ENCODE assay signal across 8 cellular contexts in the genomic region with DNA sequence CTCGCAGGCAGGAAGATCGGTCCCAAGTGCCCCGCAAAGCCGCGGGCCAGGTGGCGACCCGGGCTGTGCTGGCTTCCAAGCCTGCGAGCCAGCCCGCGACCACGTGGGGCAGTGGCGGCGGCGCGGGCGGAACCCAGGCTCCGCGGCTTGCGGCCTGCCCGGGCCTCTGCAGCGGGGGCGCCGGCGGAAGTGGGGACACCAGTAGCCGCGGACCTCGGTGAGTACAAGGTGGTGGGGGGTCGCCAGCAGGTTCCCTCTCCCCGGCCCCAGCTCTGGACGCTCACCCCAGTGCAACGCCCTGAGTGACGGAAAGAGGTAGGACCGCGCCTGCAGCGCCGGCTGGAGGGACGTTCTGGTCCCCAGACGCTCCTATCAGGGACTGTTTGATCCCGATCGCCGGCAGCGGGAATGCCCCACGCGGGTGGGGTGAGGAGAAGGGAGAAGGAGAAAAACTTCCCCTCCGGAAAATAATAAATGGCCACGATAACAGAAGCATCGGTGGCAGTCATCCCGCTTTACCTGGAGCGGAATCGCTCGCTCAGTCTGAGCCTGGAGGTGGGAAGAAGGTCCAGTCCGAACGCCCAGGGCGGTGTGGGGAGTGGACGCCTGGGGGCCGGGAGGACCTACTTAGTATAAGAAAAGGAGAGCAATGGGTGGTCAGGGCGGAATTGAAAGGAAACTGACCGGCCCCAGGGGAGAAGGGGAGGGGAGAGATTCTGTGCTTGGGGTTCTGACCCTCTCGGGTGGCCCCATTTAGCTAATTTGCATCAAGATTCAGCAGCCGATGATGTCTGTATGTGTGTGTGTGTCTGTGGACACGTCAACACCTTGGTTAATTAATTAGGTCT. TPM values are rescaled to one million over a fixed set of nuclear protein-coding genes. Genes with fewer than 3 reads are reported as not detected.
DNase-seq lines count a peak whose midpoint lies in the region; ATAC-seq and TF ChIP-seq lines count a peak whose summit lies in the region.

A gene with protein sequence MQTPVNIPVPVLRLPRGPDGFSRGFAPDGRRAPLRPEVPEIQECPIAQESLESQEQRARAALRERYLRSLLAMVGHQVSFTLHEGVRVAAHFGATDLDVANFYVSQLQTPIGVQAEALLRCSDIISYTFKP (plus strand): TSS at position 198 of the 848 bp plus-strand sequence. CDS start 10,855 bp downstream, outside the sequence.

- WGBS in adipose tissue, 3 donors: 0 to 1% (median 0%) methylated on average over 60 to 61 of the region's 61 CpGs
- WGBS in psoas muscle, 3 donors: 0 to 1% (median 0%) methylated on average over 51 to 61 of the region's 61 CpGs

- H3K4me3 ChIP-seq in AG04450 (ENCODE audit: low read depth, low read length): peak within 1 kb of the TSS; percentile 98
- H3K4me3 ChIP-seq in left ventricle myocardium inferior: peak within 1 kb of the TSS; percentile 96
- H3K4me3 ChIP-seq in psoas muscle: peak within 1 kb of the TSS; percentile 100

- no peaks in the 10 kb centered on the region for H3K27me3 Mint-ChIP-seq in T-helper 1 cell treated with Interleukin-12 subunit alpha and Interleukin-12 subunit beta and Interleukin-4 antibody, amounts not matched to agents 30 μg/mL and 1 μg/mL, for 36 hours (ENCODE audit: low read depth)

- peak within 1 kb of the TSS; percentile 99 for H3K4me3 Mint-ChIP-seq in T-helper 1 cell treated with Interleukin-12 subunit alpha and Interleukin-12 subunit beta and Interleukin-4 antibody, amounts not matched to agents 30 μg/mL and 1 μg/mL, for 36 hours

- peak; percentile 91 to 92 (median 92) for ATAC-seq in psoas muscle

- no peak for DNase-seq in AG04450 (ENCODE audit: low read depth, low spot score)
- peak; percentile 77 for DNase-seq in GM19238 (ENCODE audit: insufficient read length, low spot score)
- DNase-seq in NCI-H1092 (lab: John Stamatoyannopoulos, UW): peak; percentile 18
- DNase-seq in left ventricle myocardium inferior: peak; percentile 77
- peak; percentile 84 to 89 for DNase-seq in psoas muscle
- peak; percentile 71 for DNase-seq in ureter (ENCODE audit: low spot score)

- H3K4me1 Mint-ChIP-seq in T-helper 1 cell treated with Interleukin-12 subunit alpha and Interleukin-12 subunit beta and Interleukin-4 antibody, amounts not matched to agents 30 μg/mL and 1 μg/mL, for 36 hours (ENCODE audit: low read depth): peaks cover 29% of the 10 kb centered on the region

- H3K9me3 Mint-ChIP-seq in T-helper 1 cell treated with Interleukin-12 subunit alpha and Interleukin-12 subunit beta and Interleukin-4 antibody, amounts not matched to agents 30 μg/mL and 1 μg/mL, for 36 hours: no peaks in the 10 kb centered on the region

- H3K27ac ChIP-seq in AG04450 (ENCODE audit: low read depth, low read length): peak within 1 kb of the TSS; percentile 52
- no peak within 1 kb of the TSS for H3K27ac ChIP-seq in adipose tissue (ENCODE audit: low read depth, low read length)
- H3K27ac ChIP-seq in left ventricle myocardium inferior (replicated peaks): peak within 1 kb of the TSS; percentile 85
- H3K27ac ChIP-seq in psoas muscle: peak within 1 kb of the TSS; percentile 90

- H3K9me3 ChIP-seq in AG04450 (ENCODE audit: control insufficient read depth, insufficient read depth, low read length): no peaks in the 10 kb centered on the region
- H3K9me3 ChIP-seq in left ventricle myocardium inferior (replicated peaks): no peaks in the 10 kb centered on the region
- H3K9me3 ChIP-seq in psoas muscle: no peaks in the 10 kb centered on the region

- TF ChIP-seq CTCF in AG04450 (IDR thresholded peaks at IDR 0.05; ENCODE audit: low read depth, low read length) (no peak), left ventricle myocardium inferior (IDR thresholded peaks at IDR 0.05; ENCODE audit: borderline replicate concordance) (peak; percentile 36), psoas muscle (IDR thresholded peaks at IDR 0.05) (no peak)

- CTCF ChIA-PET in AG04450 (lab: Charles Lee): interaction anchor here (0.7 to 1.3 kb wide), 2 partner anchors 13 to 62 kb away, joined by 3 read pairs; no protein-coding TSS in a partner anchor

- peaks cover 16% of the 10 kb centered on the region for H3K36me3 Mint-ChIP-seq in T-helper 1 cell treated with Interleukin-12 subunit alpha and Interleukin-12 subunit beta and Interleukin-4 antibody, amounts not matched to agents 30 μg/mL and 1 μg/mL, for 36 hours (ENCODE audit: low read depth)

- H3K27me3 ChIP-seq in AG04450 (ENCODE audit: control insufficient read depth, insufficient read depth, low read length) (no peaks in the 10 kb centered on the region), left ventricle myocardium inferior (ENCODE audit: low read depth) (no peaks in the 10 kb centered on the region), psoas muscle (ENCODE audit: insufficient read depth in 3 of 3, low read length in 2 of 3) (no peaks in the 10 kb centered on the region)

- POLR2A ChIA-PET in AG04450 (lab: Yijun Ruan, JAX): interaction anchor here (0.5 to 1.1 kb wide), 7 partner anchors 11 to 150 kb away, joined by 3 to 8 read pairs (median 4); partner anchors contain the start of genes CLASRP and PPP1R37

- H3K36me3 ChIP-seq in left ventricle myocardium inferior (peaks cover 5% of the 10 kb centered on the region), psoas muscle (ENCODE audit: insufficient read depth in 1 of 2, low read depth in 1 of 2) (peaks cover 0 to 19% of the 10 kb centered on the region in 2 donors)

- intact Hi-C loops in left ventricle myocardium inferior (cut with micrococcal nuclease) (no loop called here), psoas muscle (cut with DNase I) (no loop called here)

- H3K27ac Mint-ChIP-seq in T-helper 1 cell treated with Interleukin-12 subunit alpha and Interleukin-12 subunit beta and Interleukin-4 antibody, amounts not matched to agents 30 μg/mL and 1 μg/mL, for 36 hours: peak within 1 kb of the TSS; percentile 88

- H3K4me1 ChIP-seq in left ventricle myocardium inferior (peaks cover 50% of the 10 kb centered on the region), psoas muscle (peaks cover 24% of the 10 kb centered on the region)

RNA-seq across cellular contexts. Expression of the gene that starts here (rescaled TPM):
- polyA plus RNA-seq in AG04450 (2011; rRNA removed) (20.6 and 24.7 TPM in 2 replicates), adipose tissue (10 to 100 TPM; 12.4 to 29.6 (median 19.3) TPM), psoas muscle (10 to 100 TPM; 40.9 to 51.1 (median 50.3) TPM)
- polyA minus RNA-seq in AG04450 (2011; rRNA and poly(A)+ RNA removed): 12.1 and 13.1 TPM in 2 replicates
- total RNA-seq in left ventricle myocardium inferior (15.9 TPM), psoas muscle (10 to 100 TPM; 19.6 to 27.3 (median 24.3) TPM), ureter (19.9 TPM)
